1 cellular context compared by ENCODE assay signal in genomic region chr7:124701955-124702354, GRCh38.
TF ChIP-seq lines count a peak whose summit lies in the region.

No MANE protein-coding gene starts in this region.

TF ChIP-seq in HEK293, 187 proteins besides CTCF, POLR2A, EP300 and RAD21 (continued from another document and continues in another):
- TF ChIP-seq ZNF398 (tag by site-specific recombination; IDR thresholded peaks at IDR 0.05): no peak
- TF ChIP-seq ZNF366 (tag by site-specific recombination; conservative IDR thresholded peaks at IDR 0.05): peak; percentile 65; the same call in 1 of the 2 replicates
- no peak for TF ChIP-seq ZFP3 (tag by site-specific recombination; IDR thresholded peaks at IDR 0.05; ENCODE audit: low read depth)
- peak; percentile 86 for TF ChIP-seq ZNF843 (tag by site-specific recombination; IDR thresholded peaks at IDR 0.05)
- no peak for TF ChIP-seq ZNF645 (tag by site-specific recombination; IDR thresholded peaks at IDR 0.05)
- TF ChIP-seq ZNF513 (tag by site-specific recombination; IDR thresholded peaks at IDR 0.05): no peak
- TF ChIP-seq ZBTB10 (tag by site-specific recombination; IDR thresholded peaks at IDR 0.05): no peak
- no peak for TF ChIP-seq ZNF670 (tag by site-specific recombination; IDR thresholded peaks at IDR 0.05; ENCODE audit: low read depth)
- TF ChIP-seq ZNF248 (tag by site-specific recombination; IDR thresholded peaks at IDR 0.05): no peak
- no peak for TF ChIP-seq GFI1B (tag by site-specific recombination; IDR thresholded peaks at IDR 0.05)
- TF ChIP-seq ZBTB17 (tag by site-specific recombination; IDR thresholded peaks at IDR 0.05): no peak
- TF ChIP-seq ZNF132 (tag by site-specific recombination; IDR thresholded peaks at IDR 0.05; ENCODE audit: borderline replicate concordance): no peak
- no peak for TF ChIP-seq HOXD13 (CRISPR knock-in tag; IDR thresholded peaks at IDR 0.05; ENCODE audit: borderline replicate concordance)
- TF ChIP-seq ZBTB20 (tag by site-specific recombination; IDR thresholded peaks at IDR 0.05): no peak
- no peak for TF ChIP-seq ZNF433 (tag by site-specific recombination; IDR thresholded peaks at IDR 0.05; ENCODE audit: low read depth)
- TF ChIP-seq ZNF837 (tag by site-specific recombination; IDR thresholded peaks at IDR 0.05): no peak
- TF ChIP-seq KLF8 (tag by site-specific recombination; IDR thresholded peaks at IDR 0.05): 0 out of 2 replicates have a peak, but pooled peaks have one; percentile 41
- TF ChIP-seq SP7 (tag by site-specific recombination; IDR thresholded peaks at IDR 0.05): no peak
- TF ChIP-seq PRDM6 (tag by site-specific recombination; IDR thresholded peaks at IDR 0.05): peak; percentile 90
- TF ChIP-seq ZNF549 (tag by site-specific recombination; IDR thresholded peaks at IDR 0.05): no peak
- no peak for TF ChIP-seq ZSCAN23 (tag by site-specific recombination; IDR thresholded peaks at IDR 0.05)
- TF ChIP-seq ZSCAN4 (tag by site-specific recombination; IDR thresholded peaks at IDR 0.05): no peak
- TF ChIP-seq ZBTB21 (tag by site-specific recombination; IDR thresholded peaks at IDR 0.05): no peak
- no peak for TF ChIP-seq MYNN (tag by site-specific recombination; IDR thresholded peaks at IDR 0.05; ENCODE audit: borderline replicate concordance)
- TF ChIP-seq OSR2 (tag by site-specific recombination; IDR thresholded peaks at IDR 0.05): peak; percentile 84
- no peak for TF ChIP-seq ZNF426 (tag by site-specific recombination; IDR thresholded peaks at IDR 0.05)
- no peak for TF ChIP-seq ZNF121 (tag by site-specific recombination; IDR thresholded peaks at IDR 0.05)
- TF ChIP-seq ZNF362 (tag by site-specific recombination; IDR thresholded peaks at IDR 0.05): no peak
- TF ChIP-seq ZNF521 (tag by site-specific recombination; IDR thresholded peaks at IDR 0.05): no peak
- no peak for TF ChIP-seq ZNF776 (tag by site-specific recombination; IDR thresholded peaks at IDR 0.05; ENCODE audit: borderline replicate concordance)
- peak; percentile 75 for TF ChIP-seq ZNF629 (tag by site-specific recombination; IDR thresholded peaks at IDR 0.05)
- no peak for TF ChIP-seq TSHZ1 (tag by site-specific recombination; IDR thresholded peaks at IDR 0.05; ENCODE audit: borderline replicate concordance)
- no peak for TF ChIP-seq ZNF157 (tag by site-specific recombination; IDR thresholded peaks at IDR 0.05)
- no peak for TF ChIP-seq ZNF266 (tag by site-specific recombination; IDR thresholded peaks at IDR 0.05; ENCODE audit: low read depth)
- no peak for TF ChIP-seq ZNF138 (tag by site-specific recombination; IDR thresholded peaks at IDR 0.05; ENCODE audit: borderline replicate concordance)
- no peak for TF ChIP-seq ZNF280D (tag by site-specific recombination; IDR thresholded peaks at IDR 0.05)
- no peak for TF ChIP-seq ZNF18 (tag by site-specific recombination; IDR thresholded peaks at IDR 0.05)
- no peak for TF ChIP-seq ZNF768 (tag by site-specific recombination; IDR thresholded peaks at IDR 0.05)
